ENCODE assay signal across 8 cellular contexts in genomic region chr9:109118802-109119438, GRCh38. TPM values are rescaled to one million over a fixed set of nuclear protein-coding genes. Genes with fewer than 3 reads are reported as not detected.
DNase-seq lines count a peak whose midpoint lies in the region; ATAC-seq and TF ChIP-seq lines count a peak whose summit lies in the region.

No MANE protein-coding gene starts in this region.

- CTCF ChIA-PET in activated CD4-positive, alpha-beta memory T cell treated with anti-CD3 and anti-CD28 coated beads for 36 hours (lab: Charles Lee) = interaction anchor here (0.9 to 3.3 kb wide), 4 partner anchors 10 to 80 kb away, joined by 3 to 16 read pairs (median 4); no protein-coding TSS in a partner anchor

- intact Hi-C loops in activated CD4-positive, alpha-beta memory T cell treated with anti-CD3 and anti-CD28 coated beads for 36 hours (cut with micrococcal nuclease) = loop anchor here (1.0 to 10.0 kb wide), 6 partner anchors 9 to 1028 kb away; no protein-coding TSS in a partner anchor
- intact Hi-C loops in Right ventricle myocardium superior (cut with DNase I) (no loop called here), prostate gland (cut with DNase I) (loop anchor here (2.0 to 5.0 kb wide), 2 partner anchors 106 to 187 kb away; partner anchors contain the start of genes ABITRAM, CTNNAL1 and ELP1)

- peak overlapping the region; percentile 80 to 83 for H3K27ac ChIP-seq in prostate gland

- H3K9me3 Mint-ChIP-seq in activated CD4-positive, alpha-beta memory T cell treated with anti-CD3 and anti-CD28 coated beads for 36 hours = no peaks in the 10 kb centered on the region

- H3K27me3 Mint-ChIP-seq in activated CD4-positive, alpha-beta memory T cell treated with anti-CD3 and anti-CD28 coated beads for 36 hours = no peaks in the 10 kb centered on the region

- POLR2A ChIA-PET in activated CD4-positive, alpha-beta memory T cell treated with anti-CD3 and anti-CD28 coated beads for 36 hours (lab: Charles Lee) = interaction anchor here (0.7 to 3.2 kb wide), 9 partner anchors 11 to 1835 kb away, joined by 3 to 16 read pairs (median 3); no protein-coding TSS in a partner anchor

- peak overlapping the region; percentile 68 to 90 for H3K4me3 ChIP-seq in prostate gland

- TF ChIP-seq CTCF in prostate gland (IDR thresholded peaks at IDR 0.05) = no peak

- H3K27ac Mint-ChIP-seq in activated CD4-positive, alpha-beta memory T cell treated with anti-CD3 and anti-CD28 coated beads for 36 hours = peak overlapping the region; percentile 86

- H3K4me1 ChIP-seq in prostate gland (replicated peaks) = peaks cover 4% of the 10 kb centered on the region

- H3K36me3 Mint-ChIP-seq in activated CD4-positive, alpha-beta memory T cell treated with anti-CD3 and anti-CD28 coated beads for 36 hours = peaks cover 17% of the 10 kb centered on the region

- no peak for TF ChIP-seq POLR2A in prostate gland (IDR thresholded peaks at IDR 0.05)

- no peaks in the 10 kb centered on the region for H3K36me3 ChIP-seq in prostate gland

- H3K4me3 Mint-ChIP-seq in activated CD4-positive, alpha-beta memory T cell treated with anti-CD3 and anti-CD28 coated beads for 36 hours = peak overlapping the region; percentile 88

- H3K9me3 ChIP-seq in prostate gland = no peaks in the 10 kb centered on the region

- H3K27me3 ChIP-seq in prostate gland (replicated peaks; ENCODE audit: insufficient read depth) = no peaks in the 10 kb centered on the region

- WGBS in prostate gland = 0% methylated on average over 26 of the region's 29 CpGs

- peak; percentile 1 for ATAC-seq in Right ventricle myocardium superior (ENCODE audit: poor library complexity)
- no peak for ATAC-seq in HG02642 (IDR thresholded peaks at IDR 0.05; ENCODE audit: poor library complexity, unreplicated experiment)

- H3K4me1 Mint-ChIP-seq in activated CD4-positive, alpha-beta memory T cell treated with anti-CD3 and anti-CD28 coated beads for 36 hours (ENCODE audit: low read depth) = peaks cover 45% of the 10 kb centered on the region

- peak; percentile 26 for DNase-seq in stimulated activated CD4-positive, alpha-beta T cell treated with anti-CD3 and anti-CD28 coated beads, Interleukin-2, amount 100 ng/mL, for 4 hours (ENCODE audit: low read depth)
- no peak for DNase-seq in stimulated activated CD4-positive, alpha-beta T cell treated with anti-CD3 and anti-CD28 coated beads, Interleukin-2, amount 100 ng/mL, for 48 hours
- peak; percentile 19 for DNase-seq in activated CD4-positive, alpha-beta memory T cell treated with anti-CD3 and anti-CD28 coated beads for 36 hours
- no peak for DNase-seq in Right ventricle myocardium superior
- DNase-seq in prostate gland (ENCODE audit: low spot score) = no peak
- DNase-seq in NCI-H2029 (lab: John Stamatoyannopoulos, UW) = no peak
- no peak for DNase-seq in HPDE6-E6E7 (ENCODE audit: extremely low spot score)

RNA-seq across cellular contexts. Expression of gene TMEM245, which starts 0.8 kb away (rescaled TPM):
- 10 to 100 TPM; 23.0 TPM for total RNA-seq in activated CD4-positive, alpha-beta memory T cell treated with anti-CD3 and anti-CD28 coated beads for 36 hours
- total RNA-seq in Right ventricle myocardium superior (102 TPM), prostate gland (10 to 100 TPM; 57.7 to 82.1 TPM)

RNA-seq across cellular contexts. Expression of gene FRRS1L, which starts 48.1 kb away (rescaled TPM):
- not detected for total RNA-seq in activated CD4-positive, alpha-beta memory T cell treated with anti-CD3 and anti-CD28 coated beads for 36 hours
- 1.2 TPM for total RNA-seq in Right ventricle myocardium superior
- total RNA-seq in prostate gland = 10 to 100 TPM in 1 of 2 donors, 1 to 10 TPM in 1; 1.6 to 11.9 TPM

Comparison
In these comparisons a context has a peak if more than half of its experiments do, and no peak if none do; other contexts are left out.
1. DNase-seq: peak in stimulated activated CD4-positive, alpha-beta T cell treated with anti-CD3 and anti-CD28 coated beads, Interleukin-2, amount 100 ng/mL, for 4 hours (single experiment) and activated CD4-positive, alpha-beta memory T cell treated with anti-CD3 and anti-CD28 coated beads for 36 hours (single experiment); none in stimulated activated CD4-positive, alpha-beta T cell treated with anti-CD3 and anti-CD28 coated beads, Interleukin-2, amount 100 ng/mL, for 48 hours (0 of 2), Right ventricle myocardium superior (single experiment), prostate gland (single experiment), NCI-H2029 (single experiment) and HPDE6-E6E7 (single experiment).